ENCODE assay signal across 13 cellular contexts in the genomic region with DNA sequence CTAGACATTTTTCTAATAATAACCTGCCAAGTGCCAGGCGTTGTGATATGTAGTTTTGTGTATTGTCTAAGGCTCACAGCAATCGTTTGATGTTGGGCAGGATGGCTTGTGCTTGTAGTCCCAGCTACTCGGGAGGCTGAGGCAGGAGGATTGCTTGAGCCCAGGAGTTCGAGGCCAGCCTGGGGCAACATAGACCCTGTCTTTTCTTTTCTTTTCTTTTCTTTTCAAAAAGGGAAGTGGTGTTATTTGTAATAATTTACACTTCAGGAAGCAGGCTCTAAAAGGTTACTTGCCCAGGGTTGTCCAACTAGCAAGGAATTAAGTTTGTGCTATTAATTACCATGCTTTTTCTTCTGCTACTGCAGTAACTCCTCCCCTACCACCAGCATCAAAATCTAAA. TPM values are rescaled to one million over a fixed set of nuclear protein-coding genes. Genes with fewer than 3 reads are reported as not detected.
DNase-seq lines count a peak whose midpoint lies in the region; ATAC-seq and TF ChIP-seq lines count a peak whose summit lies in the region.
"Had no signal": no experiment of that assay in that cellular context is flagged by ENCODE, and none has a peak within 500 bp of the region (broad histone marks: within the 10 kb centered on the region; RNA-seq: fewer than 3 reads in every experiment).

No MANE protein-coding gene starts in this region.

- H3K36me3 ChIP-seq in HCT116 (ENCODE audit: control insufficient read depth in 1 of 2, insufficient read depth in 2 of 2, low read length in 2 of 2) (peaks cover 32 to 36% of the 10 kb centered on the region in 2 experiments), ovary (no peaks in the 10 kb centered on the region)

- H3K79me2 ChIP-seq in HCT116 (ENCODE audit: insufficient read depth, low read length) = peaks cover 72% of the 10 kb centered on the region

- no peaks in the 10 kb centered on the region for H3K27me3 ChIP-seq in CD4-positive, alpha-beta T cell (ENCODE audit: control insufficient read depth, insufficient read depth, low read length)
- H3K27me3 ChIP-seq in HCT116 (ENCODE audit: insufficient read depth, low read length) = no peaks in the 10 kb centered on the region
- H3K27me3 ChIP-seq in ovary = no peaks in the 10 kb centered on the region
- H3K27me3 ChIP-seq: cardiac muscle cell had no signal

- TF ChIP-seq CTCF in CD4-positive, alpha-beta T cell (IDR thresholded peaks at IDR 0.05) = no peak
- TF ChIP-seq CTCF in HCT116 (IDR thresholded peaks at IDR 0.05 in 2 of 3, conservative IDR thresholded peaks at IDR 0.05 in 1 of 3; ENCODE audit: borderline replicate concordance in 1 of 3, insufficient read depth in 1 of 3, low read depth in 2 of 3, low read length in 2 of 3) = no peak
- TF ChIP-seq CTCF in VCaP (conservative IDR thresholded peaks at IDR 0.05) = no peak
- TF ChIP-seq CTCF in ovary (IDR thresholded peaks at IDR 0.05) = no peak

- H3K9me3 Mint-ChIP-seq in CD4-positive, alpha-beta T cell = no peaks in the 10 kb centered on the region
- no peaks in the 10 kb centered on the region for H3K9me3 Mint-ChIP-seq in naive B cell

- no peak overlapping the region for H3K9ac ChIP-seq in HCT116 (ENCODE audit: low read length)

- CTCF ChIA-PET in CD4-positive, alpha-beta T cell (lab: Charles Lee) = interaction anchor here (1.1 to 1.2 kb wide), 2 partner anchors 14 to 215 kb away, joined by 3 read pairs; no protein-coding TSS in a partner anchor
- CTCF ChIA-PET in HCT116 (lab: Charles Lee) (interaction anchor here (1.2 kb wide), 1 partner anchor 215 kb away, joined by 3 read pairs; no protein-coding TSS in a partner anchor), HEK293T (lab: Yijun Ruan, JAX) (no interaction called here)

- no peaks in the 10 kb centered on the region for H4K20me1 ChIP-seq in HCT116 (ENCODE audit: insufficient read depth)

- RAD21 ChIA-PET in HCT116 (lab: Charles Lee; ENCODE audit: low non-redundant PET in 1 of 2, low total read pairs in 2 of 2, uncharacterized antibody in 2 of 2, unreplicated experiment in 2 of 2) = no interaction called here

- no peaks in the 10 kb centered on the region for H3K9me2 ChIP-seq in HCT116 (ENCODE audit: insufficient read depth)

- peaks cover 77% of the 10 kb centered on the region for H3K36me3 Mint-ChIP-seq in CD4-positive, alpha-beta T cell (ENCODE audit: low read depth)
- H3K36me3 Mint-ChIP-seq in naive B cell = peaks cover 7% of the 10 kb centered on the region in 2 donors

- no peak overlapping the region for H2AFZ ChIP-seq in HCT116 (ENCODE audit: low read depth, low read length, poor library complexity, severe bottlenecking)

- peak overlapping the region; percentile 94 for H3K27ac Mint-ChIP-seq in CD4-positive, alpha-beta T cell
- H3K27ac Mint-ChIP-seq in naive B cell = peak overlapping the region in 4 of 6 donors; percentile 5 to 93 (median 54)

- no TSS peak for BruUV-seq in HCT116 (replicated peaks; lab: Mats Ljungman, UMichigan)

- H3K9me3 ChIP-seq in CD4-positive, alpha-beta T cell (ENCODE audit: control insufficient read depth, low read length) = no peaks in the 10 kb centered on the region
- no peaks in the 10 kb centered on the region for H3K9me3 ChIP-seq in HCT116 (ENCODE audit: control insufficient read depth in 1 of 2, insufficient read depth in 1 of 2, low read depth in 1 of 2, low read length in 2 of 2)
- no peaks in the 10 kb centered on the region for H3K9me3 ChIP-seq in ovary

- no peak overlapping the region for H3K27ac ChIP-seq in CD4-positive, alpha-beta T cell (ENCODE audit: low read depth, low read length)
- H3K27ac ChIP-seq in HCT116 (ENCODE audit: low read depth, low read length) (no peak overlapping the region), VCaP (peak overlapping the region; percentile 97; the same call in 1 of the 2 replicates), ovary (no peak overlapping the region)
- H3K27ac ChIP-seq: cardiac muscle cell had no signal

- no peak for ATAC-seq in CD4-positive, alpha-beta T cell (ENCODE audit: poor library complexity)
- no peak for ATAC-seq in HCT116
- ATAC-seq in naive B cell (ENCODE audit: low read depth in 2 of 2) = no peak
- no peak for ATAC-seq in GM21576 (IDR thresholded peaks at IDR 0.05; ENCODE audit: unreplicated experiment)

- H3K4me3 ChIP-seq in HCT116 (replicated peaks in 1 of 2; ENCODE audit: low read depth in 1 of 2, low read length in 2 of 2) = no peak overlapping the region
- H3K4me3 ChIP-seq in ovary = no peak overlapping the region

- peak overlapping the region; percentile 85; the same call in 1 of the 2 replicates for H3K4me2 ChIP-seq in HCT116 (ENCODE audit: low read length)

- TF ChIP-seq POLR2A in HCT116 (IDR thresholded peaks at IDR 0.05; ENCODE audit: borderline replicate concordance, extremely low read depth, insufficient read depth, insufficient read length) (no peak), ovary (IDR thresholded peaks at IDR 0.05) (no peak)

- no peaks in the 10 kb centered on the region for H3K27me3 Mint-ChIP-seq in CD4-positive, alpha-beta T cell
- no peaks in the 10 kb centered on the region for H3K27me3 Mint-ChIP-seq in naive B cell

- intact Hi-C loops in CD4-positive, alpha-beta T cell (cut with DNase I, micrococcal nuclease) = loop anchor here (2.0 to 10.0 kb wide), 10 partner anchors 19 to 1219 kb away; a partner anchor contains a TSS
- intact Hi-C loops in HCT116 (cut with micrococcal nuclease) = loop anchor here (5.0 to 10.0 kb wide), 2 partner anchors 132 to 191 kb away; a partner anchor contains a TSS
- intact Hi-C loops in ovary (cut with DNase I) = loop anchor here in 2 of 4 donors (5.0 to 10.0 kb wide), 2 partner anchors 188 to 191 kb away; a partner anchor contains a TSS

- H3K4me1 ChIP-seq in HCT116 (ENCODE audit: control insufficient read depth in 1 of 2, insufficient read depth in 2 of 2, low read length in 2 of 2) = peaks cover 9 to 25% of the 10 kb centered on the region in 2 experiments
- H3K4me1 ChIP-seq in ovary (ENCODE audit: insufficient read depth) = peaks cover 1% of the 10 kb centered on the region

- TF ChIP-seq RAD21 in HCT116 (IDR thresholded peaks at IDR 0.05; ENCODE audit: low read depth) = no peak

- no peak for DNase-seq in CD4-positive, alpha-beta T cell
- DNase-seq in HCT116 (ENCODE audit: low read depth, low spot score) (no peak), naive B cell (no peak), HEK293T (ENCODE audit: extremely low spot score) (no peak), ovary (no peak)
- DNase-seq: activated CD4-positive, alpha-beta T cell treated with anti-CD3 and anti-CD28 coated beads, Interleukin-2, amount 50 U/mL, for 48 hours; DMS79 treated with DMSO at 0.1 percent for 48 hours; H7; kidney glomerular epithelial cell; NCI-H1694 had no signal

- peaks cover 62% of the 10 kb centered on the region for H3K4me1 Mint-ChIP-seq in CD4-positive, alpha-beta T cell (ENCODE audit: low read depth)
- peaks cover 19 to 50% (median 26%) of the 10 kb centered on the region in 3 donors for H3K4me1 Mint-ChIP-seq in naive B cell

- no peak for TF ChIP-seq EP300 in ovary (IDR thresholded peaks at IDR 0.05)

- POLR2A ChIA-PET in CD4-positive, alpha-beta T cell (lab: Charles Lee) = interaction anchor here (1.1 to 7.1 kb wide), 4 partner anchors 15 to 360 kb away, joined by 3 to 209 read pairs (median 36); a partner anchor contains a TSS
- POLR2A ChIA-PET in HCT116 (lab: Charles Lee) (no interaction called here), HEK293T (lab: Yijun Ruan, JAX) (interaction anchor here (1.1 kb wide), 1 partner anchor 59 kb away, joined by 3 read pairs; no protein-coding TSS in a partner anchor)

- WGBS in ovary, 3 donors = 85 to 88% (median 87%) methylated on average over 4 of the region's 4 CpGs

- H3K4me3 Mint-ChIP-seq in CD4-positive, alpha-beta T cell = peak overlapping the region; percentile 82
- H3K4me3 Mint-ChIP-seq in naive B cell = peak overlapping the region in 6 of 8 donors; percentile 22 to 90 (median 59)

TF ChIP-seq in HCT116, 20 proteins besides CTCF, POLR2A, EP300 and RAD21 (continues in another document):
- no peak for TF ChIP-seq YY1 (IDR thresholded peaks at IDR 0.05; ENCODE audit: extremely low read depth, insufficient replicate concordance, low read depth, low read length)
- no peak for TF ChIP-seq EZH2phosphoT487 (IDR thresholded peaks at IDR 0.05; ENCODE audit: borderline replicate concordance)
- TF ChIP-seq SP1 (IDR thresholded peaks at IDR 0.05; ENCODE audit: low read depth) = no peak
- TF ChIP-seq POLR2AphosphoS5 (IDR thresholded peaks at IDR 0.05; ENCODE audit: low read depth, low read length) = no peak
- no peak for TF ChIP-seq JUND (IDR thresholded peaks at IDR 0.05)
- no peak for TF ChIP-seq ZFX (IDR thresholded peaks at IDR 0.05)

TF ChIP-seq in HEK293T, 16 proteins besides CTCF, POLR2A, EP300 and RAD21:
- TF ChIP-seq SP1 (IDR thresholded peaks at IDR 0.05) (no peak), CTBP1 (IDR thresholded peaks at IDR 0.05; ENCODE audit: borderline replicate concordance) (no peak), L3MBTL2 (conservative IDR thresholded peaks at IDR 0.05) (no peak), FOXM1 (IDR thresholded peaks at IDR 0.05; ENCODE audit: borderline replicate concordance) (no peak), FOXA1 (IDR thresholded peaks at IDR 0.05) (no peak), NFRKB (IDR thresholded peaks at IDR 0.05) (no peak), ARNT (IDR thresholded peaks at IDR 0.05) (no peak), BHLHE40 (IDR thresholded peaks at IDR 0.05; ENCODE audit: borderline replicate concordance) (no peak), LEF1 (IDR thresholded peaks at IDR 0.05; ENCODE audit: borderline replicate concordance) (no peak)

RNA-seq across cellular contexts. Expression of a gene that starts 3.2 kb away (rescaled TPM):
- total RNA-seq in CD4-positive, alpha-beta T cell = 10 to 100 TPM; 71.7 to 72.4 TPM
- total RNA-seq in HCT116 (2021; ENCODE audit: unreplicated experiment) (34.1 TPM), ovary (10 to 100 TPM; 25.6 to 50.2 (median 37.3) TPM)
- 16.7 and 22.1 TPM in 2 replicates for polyA plus RNA-seq in HCT116 (2012)
- polyA plus RNA-seq in naive B cell (ENCODE audit: low read depth in 6 of 6) (10 to 100 TPM; 50.0 to 70.5 (median 54.2) TPM), ovary (10 to 100 TPM; 23.6 to 31.8 TPM)
